1 cellular context compared by ENCODE assay signal in genomic region chr5:174990909-174991308, GRCh38.
TF ChIP-seq lines count a peak whose summit lies in the region.

No MANE protein-coding gene starts in this region.

TF ChIP-seq in GM23338, 12 proteins besides CTCF, POLR2A, EP300 and RAD21 (continued from another document):
- TF ChIP-seq ZNF462 (CRISPR knock-in tag; IDR thresholded peaks at IDR 0.05), result no peak
- no peak for TF ChIP-seq JUNB (IDR thresholded peaks at IDR 0.05; ENCODE audit: unreplicated experiment)
- TF ChIP-seq NANOG (IDR thresholded peaks at IDR 0.05; ENCODE audit: borderline replicate concordance), result no peak
- no peak for TF ChIP-seq EZH2phosphoT487 (IDR thresholded peaks at IDR 0.05; ENCODE audit: unreplicated experiment)
- no peak for TF ChIP-seq POLR2AphosphoS5 (IDR thresholded peaks at IDR 0.05; ENCODE audit: low read depth)
